16 cellular contexts compared by ENCODE assay signal in genomic region chr5:96932026-96932425, GRCh38. TPM values are rescaled to one million over a fixed set of nuclear protein-coding genes. Genes with fewer than 3 reads are reported as not detected.
DNase-seq lines count a peak whose midpoint lies in the region; ATAC-seq and TF ChIP-seq lines count a peak whose summit lies in the region.
"Had no signal": no experiment of that assay in that cellular context is flagged by ENCODE, and none has a peak within 500 bp of the region (broad histone marks: within the 10 kb centered on the region; RNA-seq: fewer than 3 reads in every experiment).

No MANE protein-coding gene starts in this region.

- no peaks in the 10 kb centered on the region for H3K36me3 ChIP-seq in CD4-positive, CD25-positive, alpha-beta regulatory T cell (ENCODE audit: control insufficient read depth, insufficient read depth, low read length)
- H3K36me3 ChIP-seq in muscle layer of duodenum (ENCODE audit: control insufficient read depth in 1 of 2, insufficient read depth in 2 of 2, low read length in 2 of 2) = peaks cover 0 to 10% of the 10 kb centered on the region in 2 donors
- H3K36me3 ChIP-seq: esophagus muscularis mucosa, right atrium auricular region had no signal

- H3K4me1 ChIP-seq in CD4-positive, CD25-positive, alpha-beta regulatory T cell (ENCODE audit: control insufficient read depth, insufficient read depth, low read length, poor library complexity, severe bottlenecking) = peaks cover 54% of the 10 kb centered on the region
- peaks cover 5 to 21% of the 10 kb centered on the region in 2 donors for H3K4me1 ChIP-seq in muscle layer of duodenum (ENCODE audit: control insufficient read depth in 1 of 2, insufficient read depth in 2 of 2, low read length in 2 of 2)

- H3K36me3 Mint-ChIP-seq in CD4-positive, CD25-positive, alpha-beta regulatory T cell = peaks cover 16% of the 10 kb centered on the region
- peaks cover 10% of the 10 kb centered on the region for H3K36me3 Mint-ChIP-seq in activated T-helper 1 cell treated with anti-CD3 and anti-CD28 coated beads, Interleukin-12 subunit alpha, Interleukin-12 subunit beta, Interleukin-2, Interleukin-4 antibody, amounts not matched to agents 30 ng/mL and 10 ng/mL and 1 ng/mL, durations not matched to agents 14 hours and 24 hours and 36 hours (ENCODE audit: low read depth)

- peaks cover 14 to 66% (median 58%) of the 10 kb centered on the region in 4 donors for H3K4me1 Mint-ChIP-seq in CD4-positive, CD25-positive, alpha-beta regulatory T cell
- peaks cover 58% of the 10 kb centered on the region for H3K4me1 Mint-ChIP-seq in activated T-helper 1 cell treated with anti-CD3 and anti-CD28 coated beads, Interleukin-12 subunit alpha, Interleukin-12 subunit beta, Interleukin-2, Interleukin-4 antibody, amounts not matched to agents 30 ng/mL and 10 ng/mL and 1 ng/mL, durations not matched to agents 14 hours and 24 hours and 36 hours (ENCODE audit: low read depth)

- H3K27ac ChIP-seq in CD4-positive, CD25-positive, alpha-beta regulatory T cell (ENCODE audit: insufficient read depth, low read length, poor library complexity, severe bottlenecking) = no peak overlapping the region
- H3K27ac ChIP-seq in muscle layer of duodenum (ENCODE audit: low read length) = peak overlapping the region; percentile 24
- H3K27ac ChIP-seq: C4-2B had no signal

- intact Hi-C loops in activated T-helper 1 cell treated with anti-CD3 and anti-CD28 coated beads, Interleukin-12 subunit alpha, Interleukin-12 subunit beta, Interleukin-2, Interleukin-4 antibody, amounts not matched to agents 30 ng/mL and 10 ng/mL and 1 ng/mL, durations not matched to agents 14 hours and 24 hours and 36 hours (cut with micrococcal nuclease) = loop anchor here (10.0 kb wide), 2 partner anchors 397 to 1377 kb away; partner anchors contain the start of genes ARSK and SKIC3
- intact Hi-C loops in Right ventricle myocardium inferior (cut with DNase I) = no loop called here

- no peaks in the 10 kb centered on the region for H3K27me3 ChIP-seq in CD4-positive, CD25-positive, alpha-beta regulatory T cell (ENCODE audit: control insufficient read depth, insufficient read depth, low read length)
- no peaks in the 10 kb centered on the region for H3K27me3 ChIP-seq in muscle layer of duodenum (ENCODE audit: low read depth, low read length)
- H3K27me3 ChIP-seq: esophagus muscularis mucosa, right atrium auricular region had no signal

- H3K4me3 Mint-ChIP-seq in CD4-positive, CD25-positive, alpha-beta regulatory T cell = peak overlapping the region; percentile 53 to 94 (median 83)
- peak overlapping the region; percentile 46 for H3K4me3 Mint-ChIP-seq in activated T-helper 1 cell treated with anti-CD3 and anti-CD28 coated beads, Interleukin-12 subunit alpha, Interleukin-12 subunit beta, Interleukin-2, Interleukin-4 antibody, amounts not matched to agents 30 ng/mL and 10 ng/mL and 1 ng/mL, durations not matched to agents 14 hours and 24 hours and 36 hours
- H3K4me3 Mint-ChIP-seq: GM23338 had no signal

- peaks cover 4% of the 10 kb centered on the region for H3K27me3 Mint-ChIP-seq in CD4-positive, CD25-positive, alpha-beta regulatory T cell
- no peaks in the 10 kb centered on the region for H3K27me3 Mint-ChIP-seq in activated T-helper 1 cell treated with anti-CD3 and anti-CD28 coated beads, Interleukin-12 subunit alpha, Interleukin-12 subunit beta, Interleukin-2, Interleukin-4 antibody, amounts not matched to agents 30 ng/mL and 10 ng/mL and 1 ng/mL, durations not matched to agents 14 hours and 24 hours and 36 hours (ENCODE audit: insufficient read depth)

- H3K4me3 ChIP-seq in CD4-positive, CD25-positive, alpha-beta regulatory T cell (ENCODE audit: low read depth, low read length) = peak overlapping the region; percentile 98
- H3K4me3 ChIP-seq in GM12864 (ENCODE audit: low read depth, low read length) (peak overlapping the region; percentile 71), muscle layer of duodenum (ENCODE audit: low read depth in 1 of 2, low read length in 2 of 2) (no peak overlapping the region)
- H3K4me3 ChIP-seq: esophagus muscularis mucosa, GM23338, right atrium auricular region had no signal

- peak overlapping the region; percentile 20 to 94 (median 57) for H3K27ac Mint-ChIP-seq in CD4-positive, CD25-positive, alpha-beta regulatory T cell
- no peak overlapping the region for H3K27ac Mint-ChIP-seq in activated T-helper 1 cell treated with anti-CD3 and anti-CD28 coated beads, Interleukin-12 subunit alpha, Interleukin-12 subunit beta, Interleukin-2, Interleukin-4 antibody, amounts not matched to agents 30 ng/mL and 10 ng/mL and 1 ng/mL, durations not matched to agents 14 hours and 24 hours and 36 hours
- H3K27ac Mint-ChIP-seq: GM23338 had no signal

- no peak for ATAC-seq in CD4-positive, CD25-positive, alpha-beta regulatory T cell (ENCODE audit: low read depth in 2 of 2)
- no peak for ATAC-seq in Right ventricle myocardium inferior
- no peak for ATAC-seq in activated CD4-positive, CD25-positive, alpha-beta regulatory T cell treated with anti-CD3 and anti-CD28 coated beads, Interleukin-2, amount 50 U/mL, for 24 hours
- ATAC-seq in GM21576 (IDR thresholded peaks at IDR 0.05; ENCODE audit: unreplicated experiment) = no peak
- ATAC-seq: GM23338, left cardiac atrium had no signal

- H3K9me3 ChIP-seq in CD4-positive, CD25-positive, alpha-beta regulatory T cell (ENCODE audit: control insufficient read depth in 2 of 2, low read length in 2 of 2) = no peaks in the 10 kb centered on the region
- no peaks in the 10 kb centered on the region for H3K9me3 ChIP-seq in muscle layer of duodenum (ENCODE audit: control insufficient read depth in 1 of 2, low read length in 2 of 2)
- H3K9me3 ChIP-seq: esophagus muscularis mucosa, right atrium auricular region had no signal

- H3K9me3 Mint-ChIP-seq in CD4-positive, CD25-positive, alpha-beta regulatory T cell = no peaks in the 10 kb centered on the region
- no peaks in the 10 kb centered on the region for H3K9me3 Mint-ChIP-seq in activated T-helper 1 cell treated with anti-CD3 and anti-CD28 coated beads, Interleukin-12 subunit alpha, Interleukin-12 subunit beta, Interleukin-2, Interleukin-4 antibody, amounts not matched to agents 30 ng/mL and 10 ng/mL and 1 ng/mL, durations not matched to agents 14 hours and 24 hours and 36 hours
- H3K9me3 Mint-ChIP-seq: GM23338 had no signal

- no peak for DNase-seq in CD4-positive, CD25-positive, alpha-beta regulatory T cell
- DNase-seq in GM12864 (ENCODE audit: low read depth) = no peak
- DNase-seq in activated T-helper 1 cell treated with anti-CD3 and anti-CD28 coated beads, Interleukin-12 subunit alpha, Interleukin-12 subunit beta, Interleukin-2, Interleukin-4 antibody, amounts not matched to agents 30 ng/mL and 10 ng/mL and 1 ng/mL, durations not matched to agents 14 hours and 24 hours and 36 hours (ENCODE audit: low spot score) = no peak
- DNase-seq in Right ventricle myocardium inferior (ENCODE audit: missing footprints) = no peak
- no peak for DNase-seq in islet precursor cell
- DNase-seq: cerebellar nuclear complex; left cardiac atrium; NCI-H1105; stimulated activated CD4-positive, alpha-beta T cell treated with anti-CD3 and anti-CD28 coated beads, Interleukin-4, amount 100 ng/mL, for 1 hour had no signal

- no peak for TF ChIP-seq CTCF in GM12864 (IDR thresholded peaks at IDR 0.05; ENCODE audit: low read depth, low read length, missing control alignments)

RNA-seq across cellular contexts. Expression of gene LNPEP, which starts 3.9 kb away (rescaled TPM):
- 95.7 TPM for total RNA-seq in CD4-positive, CD25-positive, alpha-beta regulatory T cell
- polyA plus RNA-seq in CD4-positive, CD25-positive, alpha-beta regulatory T cell = 10 to 100 TPM; 39.6 to 45.4 (median 42.6) TPM
- total RNA-seq in activated T-helper 1 cell treated with anti-CD3 and anti-CD28 coated beads, Interleukin-12 subunit alpha, Interleukin-12 subunit beta, Interleukin-2, Interleukin-4 antibody, amounts not matched to agents 30 ng/mL and 10 ng/mL and 1 ng/mL, durations not matched to agents 14 hours and 24 hours and 36 hours = 37.7 and 40.7 TPM in 2 replicates
- 49.6 TPM for total RNA-seq in Right ventricle myocardium inferior

RNA-seq across cellular contexts. Expression of gene ERAP2, which starts 55.7 kb away (rescaled TPM):
- 134 TPM for total RNA-seq in CD4-positive, CD25-positive, alpha-beta regulatory T cell
- 100 to 1,000 TPM in 2 of 4 donors, 1 to 10 TPM in 2; 9.5 to 123 (median 63.6) TPM for polyA plus RNA-seq in CD4-positive, CD25-positive, alpha-beta regulatory T cell
- 52.9 and 54.4 TPM in 2 replicates for total RNA-seq in activated T-helper 1 cell treated with anti-CD3 and anti-CD28 coated beads, Interleukin-12 subunit alpha, Interleukin-12 subunit beta, Interleukin-2, Interleukin-4 antibody, amounts not matched to agents 30 ng/mL and 10 ng/mL and 1 ng/mL, durations not matched to agents 14 hours and 24 hours and 36 hours
- total RNA-seq in Right ventricle myocardium inferior = 6.4 TPM
- total RNA-seq: GM23338 had no signal

Comparison
In these comparisons a context has a peak if more than half of its experiments do, and no peak if none do; other contexts are left out.
1. H3K4me3 ChIP-seq: peak in CD4-positive, CD25-positive, alpha-beta regulatory T cell (single experiment) and GM12864 (single experiment); none in muscle layer of duodenum (0 of 2).